Comparison of ENCODE assay signal across 26 cellular contexts in genomic region chr1:2948001-2948750, GRCh38.
"Had no signal": no experiment of that assay in that cellular context is flagged by ENCODE, and none has a peak within 500 bp of the region (broad histone marks: within the 10 kb centered on the region; RNA-seq: fewer than 3 reads in every experiment).

No MANE protein-coding gene starts in this region.

- H3K27me3 ChIP-seq: neural progenitor cell had no signal

- H3K27ac ChIP-seq: adrenal gland, heart right ventricle, left ventricle myocardium inferior, neural progenitor cell, prostate gland, VCaP had no signal

- H3K9me3 ChIP-seq: adrenal gland, prostate gland, SK-N-SH had no signal

- H3K9me3 Mint-ChIP-seq: activated CD4-positive, alpha-beta T cell treated with anti-CD3 and anti-CD28 coated beads, Interleukin-2, amount 10 ng/mL, durations not matched to agents 24 days and 14 days; activated T-helper 1 cell treated with anti-CD3 and anti-CD28 coated beads, Interleukin-12 subunit alpha, Interleukin-12 subunit beta, Interleukin-2, Interleukin-4 antibody, amounts not matched to agents 30 ng/mL and 10 ng/mL and 1 ng/mL, durations not matched to agents 14 hours and 24 hours and 36 hours; stimulated activated naive CD8-positive, alpha-beta T cell treated with anti-CD3 and anti-CD28 coated beads, Interleukin-15, Interleukin-2, amounts not matched to agents 100 ng/mL and 50 ng/mL, for 24 hours had no signal

- DNase-seq: activated CD4-positive, alpha-beta T cell treated with anti-CD3 and anti-CD28 coated beads, Interleukin-2, amount 10 ng/mL, durations not matched to agents 24 days and 14 days; activated CD8-positive, alpha-beta memory T cell treated with anti-CD3 and anti-CD28 coated beads, Interleukin-2, amount 10 ng/mL, durations not matched to agents 7 days and 5 days; activated CD8-positive, alpha-beta T cell treated with anti-CD3 and anti-CD28 coated beads for 36 hours; activated gamma-delta T cell treated with Interleukin-2 at 50 U/mL for 16 hours; activated T-cell treated with anti-CD3 and anti-CD28 coated beads for 4 hours; cerebellar nuclear complex; effector CD8-positive, alpha-beta T cell; erythroblast; foreskin fibroblast; heart right ventricle; naive B cell; SK-N-SH; stimulated activated CD4-positive, alpha-beta T cell treated with anti-CD3 and anti-CD28 coated beads, Interleukin-12 subunit alpha, Interleukin-12 subunit beta, amount 100 ng/mL, for 4 hours had no signal

- H3K27me3 Mint-ChIP-seq: activated CD4-positive, alpha-beta T cell treated with anti-CD3 and anti-CD28 coated beads, Interleukin-2, amount 10 ng/mL, durations not matched to agents 24 days and 14 days; activated CD8-positive, alpha-beta memory T cell treated with anti-CD3 and anti-CD28 coated beads, Interleukin-2, amount 10 ng/mL, durations not matched to agents 7 days and 5 days; activated CD8-positive, alpha-beta T cell treated with anti-CD3 and anti-CD28 coated beads for 36 hours; memory B cell; naive B cell had no signal

- H3K36me3 Mint-ChIP-seq: activated CD8-positive, alpha-beta memory T cell treated with anti-CD3 and anti-CD28 coated beads, Interleukin-2, amount 10 ng/mL, durations not matched to agents 7 days and 5 days; neural progenitor cell had no signal

- H3K4me3 Mint-ChIP-seq: activated CD4-positive, alpha-beta T cell treated with anti-CD3 and anti-CD28 coated beads, Interleukin-2, amount 10 ng/mL, durations not matched to agents 24 days and 14 days; activated CD8-positive, alpha-beta memory T cell treated with anti-CD3 and anti-CD28 coated beads, Interleukin-2, amount 10 ng/mL, durations not matched to agents 7 days and 5 days; activated CD8-positive, alpha-beta T cell treated with anti-CD3 and anti-CD28 coated beads for 36 hours; activated naive CD8-positive, alpha-beta T cell; activated T-helper 1 cell treated with anti-CD3 and anti-CD28 coated beads, Interleukin-12 subunit alpha, Interleukin-12 subunit beta, Interleukin-2, Interleukin-4 antibody, amounts not matched to agents 30 ng/mL and 10 ng/mL and 1 ng/mL, durations not matched to agents 14 hours and 24 hours and 36 hours; dendritic cell treated with granulocyte-macrophage colony-stimulating factor and Interleukin-4, amounts not matched to agents 40 ng/mL and 50 ng/mL, for 4 days; memory B cell; neural progenitor cell; stimulated activated naive CD8-positive, alpha-beta T cell treated with anti-CD3 and anti-CD28 coated beads, Interleukin-15, Interleukin-2, amounts not matched to agents 100 ng/mL and 50 ng/mL, for 24 hours; T-helper 2 cell treated with Interferon-gamma antibody and Interleukin-4, amounts not matched to agents 5 μg/mL and 100 μg/mL, for 36 hours had no signal

- H3K36me3 ChIP-seq: adrenal gland, heart right ventricle, left ventricle myocardium inferior, neural progenitor cell, prostate gland, tibial nerve had no signal

- H3K4me1 Mint-ChIP-seq: activated CD4-positive, alpha-beta T cell treated with anti-CD3 and anti-CD28 coated beads, Interleukin-2, amount 10 ng/mL, durations not matched to agents 24 days and 14 days; activated CD8-positive, alpha-beta memory T cell treated with anti-CD3 and anti-CD28 coated beads, Interleukin-2, amount 10 ng/mL, durations not matched to agents 7 days and 5 days had no signal

- ATAC-seq: activated CD4-positive, CD25-positive, alpha-beta regulatory T cell treated with anti-CD3 and anti-CD28 coated beads, Interleukin-2, amount 50 U/mL, for 24 hours; activated CD8-positive, alpha-beta memory T cell treated with anti-CD3 and anti-CD28 coated beads, Interleukin-2, amount 10 ng/mL, durations not matched to agents 7 days and 5 days; activated CD8-positive, alpha-beta T cell treated with anti-CD3 and anti-CD28 coated beads for 36 hours; heart right ventricle had no signal

- H3K4me3 ChIP-seq: adrenal gland, heart right ventricle, left ventricle myocardium inferior, neural progenitor cell, prostate gland, tibial nerve had no signal

- H3K4me1 ChIP-seq: adrenal gland, neural progenitor cell, prostate gland, tibial nerve had no signal

- H3K27ac Mint-ChIP-seq: activated CD4-positive, alpha-beta T cell treated with anti-CD3 and anti-CD28 coated beads, Interleukin-2, amount 10 ng/mL, durations not matched to agents 24 days and 14 days; activated CD8-positive, alpha-beta memory T cell treated with anti-CD3 and anti-CD28 coated beads, Interleukin-2, amount 10 ng/mL, durations not matched to agents 7 days and 5 days; activated CD8-positive, alpha-beta T cell treated with anti-CD3 and anti-CD28 coated beads for 36 hours; activated naive CD8-positive, alpha-beta T cell; activated T-helper 1 cell treated with anti-CD3 and anti-CD28 coated beads, Interleukin-12 subunit alpha, Interleukin-12 subunit beta, Interleukin-2, Interleukin-4 antibody, amounts not matched to agents 30 ng/mL and 10 ng/mL and 1 ng/mL, durations not matched to agents 14 hours and 24 hours and 36 hours; dendritic cell treated with granulocyte-macrophage colony-stimulating factor and Interleukin-4, amounts not matched to agents 40 ng/mL and 50 ng/mL, for 4 days; memory B cell; neural progenitor cell; stimulated activated naive CD8-positive, alpha-beta T cell treated with anti-CD3 and anti-CD28 coated beads, Interleukin-15, Interleukin-2, amounts not matched to agents 100 ng/mL and 50 ng/mL, for 24 hours; T-helper 2 cell treated with Interferon-gamma antibody and Interleukin-4, amounts not matched to agents 5 μg/mL and 100 μg/mL, for 36 hours had no signal
